Comparison of ENCODE assay signal across 8 cellular contexts in genomic region chr3:129120254-129121004, GRCh38. TPM values are rescaled to one million over a fixed set of nuclear protein-coding genes. Genes with fewer than 3 reads are reported as not detected.
DNase-seq lines count a peak whose midpoint lies in the region; ATAC-seq, FAIRE-seq and TF ChIP-seq lines count a peak whose summit lies in the region.

No MANE protein-coding gene starts in this region.

- no peaks in the 10 kb centered on the region for H3K9me3 Mint-ChIP-seq in central memory CD8-positive, alpha-beta T cell

- H3K27ac Mint-ChIP-seq in central memory CD8-positive, alpha-beta T cell (ENCODE audit: low read depth): peak overlapping the region; percentile 81

- H3K27ac ChIP-seq in GM23248: peak overlapping the region; percentile 41
- no peak overlapping the region for H3K27ac ChIP-seq in Karpas-422 (ENCODE audit: low read length)
- H3K27ac ChIP-seq in keratinocyte (ENCODE audit: control insufficient read depth, insufficient read depth, low read length): peak overlapping the region; percentile 96

- H4K20me1 ChIP-seq in GM23248 (ENCODE audit: insufficient read depth) (no peaks in the 10 kb centered on the region), Karpas-422 (ENCODE audit: insufficient read depth, low read depth, low read length) (peaks cover 24% of the 10 kb centered on the region; the same call in 1 of the 2 replicates), keratinocyte (ENCODE audit: control insufficient read depth, extremely low read depth, insufficient read depth, low read length) (peaks cover 7% of the 10 kb centered on the region)

- in situ Hi-C loops in GM23248 (cut with MboI): no loop called here

- peak overlapping the region; percentile 66; the same call in 1 of the 2 replicates for H3K4me3 ChIP-seq in GM08714 (ENCODE audit: low read length)
- peak overlapping the region; percentile 86 for H3K4me3 ChIP-seq in GM23248
- peak overlapping the region; percentile 65 for H3K4me3 ChIP-seq in Karpas-422 (ENCODE audit: low read length)
- H3K4me3 ChIP-seq in keratinocyte (ENCODE audit: control insufficient read depth in 2 of 3, extremely low read depth in 1 of 3, insufficient read depth in 2 of 3, low read depth in 1 of 3, low read length in 3 of 3): peak overlapping the region; percentile 56 to 90 (median 61)

- H3K9me2 ChIP-seq in GM23248 (ENCODE audit: insufficient read depth) (no peaks in the 10 kb centered on the region), Karpas-422 (replicated peaks; ENCODE audit: insufficient read depth, low read length) (no peaks in the 10 kb centered on the region)

- H3K79me2 ChIP-seq in GM23248 (ENCODE audit: insufficient read depth) (peaks cover 48% of the 10 kb centered on the region), Karpas-422 (ENCODE audit: low read length) (no peaks in the 10 kb centered on the region), keratinocyte (ENCODE audit: control insufficient read depth, insufficient read depth, low read length) (peaks cover 41% of the 10 kb centered on the region)

- peak; percentile 75 for ATAC-seq in central memory CD8-positive, alpha-beta T cell (replicated peaks; ENCODE audit: extremely low read depth, poor library complexity, severe bottlenecking)

- H3K27me3 ChIP-seq in GM23248 (replicated peaks; ENCODE audit: insufficient read depth) (no peaks in the 10 kb centered on the region), Karpas-422 (ENCODE audit: low read length) (no peaks in the 10 kb centered on the region), keratinocyte (ENCODE audit: control insufficient read depth, extremely low read depth, insufficient read depth, low read length) (no peaks in the 10 kb centered on the region)

- H3K4me2 ChIP-seq in GM23248 (ENCODE audit: unreplicated experiment) (peak overlapping the region; percentile 87), Karpas-422 (ENCODE audit: low read depth, low read length, poor library complexity, severe bottlenecking) (peak overlapping the region; percentile 87), keratinocyte (ENCODE audit: control insufficient read depth, extremely low read depth, insufficient read depth, low read depth, low read length) (peak overlapping the region; percentile 97)

- DNase-seq in GM23248 (peak; percentile 95), Karpas-422 (peak; percentile 81), keratinocyte (ENCODE audit: low read depth, low spot score) (peak; percentile 55), NCI-H748 treated with DMSO at 0.1 percent for 48 hours (lab: John Stamatoyannopoulos, UW) (no peak)
- peak; percentile 64 to 88 (median 81) for DNase-seq in activated CD4-positive, CD25-positive, alpha-beta regulatory T cell (lab: John Stamatoyannopoulos, UW)
- peak; percentile 78 to 90 for DNase-seq in central memory CD8-positive, alpha-beta T cell (ENCODE audit: low spot score in 2 of 2)
- DNase-seq in stimulated activated CD4-positive, alpha-beta T cell treated with anti-CD3 and anti-CD28 coated beads, Interleukin-15, amount 100 ng/mL, for 1 hour (ENCODE audit: low read depth in 1 of 2, low spot score in 1 of 2): peak; percentile 73 to 75

- peak; percentile 82 for FAIRE-seq in keratinocyte (lab: Jason Lieb, UNC)

- peaks cover 35% of the 10 kb centered on the region for H3K36me3 Mint-ChIP-seq in central memory CD8-positive, alpha-beta T cell (ENCODE audit: insufficient read depth)

- peaks cover 25% of the 10 kb centered on the region; the same call in 1 of the 2 replicates for H3F3A ChIP-seq in GM23248 (ENCODE audit: insufficient read depth)

- H3K4me3 Mint-ChIP-seq in central memory CD8-positive, alpha-beta T cell: peak overlapping the region; percentile 81

- dilution Hi-C loops in keratinocyte (cut with MboI; ENCODE audit: extremely low pct_ligation_motif_present, low sequenced_read_pairs): no loop called here

- H2AFZ ChIP-seq in GM23248 (peak overlapping the region; percentile 77), Karpas-422 (ENCODE audit: low read length) (no peak overlapping the region), keratinocyte (ENCODE audit: control insufficient read depth, low read length) (peak overlapping the region; percentile 71)

- H3K9me3 ChIP-seq in GM23248 (ENCODE audit: low read depth) (no peaks in the 10 kb centered on the region), Karpas-422 (ENCODE audit: low read length) (no peaks in the 10 kb centered on the region), keratinocyte (ENCODE audit: control insufficient read depth, low read depth, low read length) (no peaks in the 10 kb centered on the region)

- peaks cover 58% of the 10 kb centered on the region for H3K4me1 Mint-ChIP-seq in central memory CD8-positive, alpha-beta T cell

- H3K36me3 ChIP-seq in GM23248 (ENCODE audit: low read depth): no peaks in the 10 kb centered on the region
- H3K36me3 ChIP-seq in Karpas-422 (ENCODE audit: insufficient read depth, low read length): no peaks in the 10 kb centered on the region
- peaks cover 5 to 10% of the 10 kb centered on the region in 2 experiments for H3K36me3 ChIP-seq in keratinocyte (ENCODE audit: control insufficient read depth in 2 of 2, extremely low read depth in 1 of 2, insufficient read depth in 2 of 2, low read length in 2 of 2)

- H3K4me1 ChIP-seq in GM23248 (ENCODE audit: insufficient read depth) (no peaks in the 10 kb centered on the region; the same call in 1 of the 2 replicates), Karpas-422 (ENCODE audit: low read length) (peaks cover 43% of the 10 kb centered on the region), keratinocyte (ENCODE audit: control insufficient read depth, extremely low read depth, insufficient read depth, low read length) (peaks cover 25% of the 10 kb centered on the region)

- no peaks in the 10 kb centered on the region for H3K27me3 Mint-ChIP-seq in central memory CD8-positive, alpha-beta T cell

- WGBS in GM23248 (ENCODE audit: low coverage in 1 of 2, low lambda C conversion rate in 2 of 2, missing lambda C conversion rate in 2 of 2), 2 experiments: 4 to 5% methylated on average over 18 of the region's 18 CpGs

- no peaks in the 10 kb centered on the region for H3K9me1 ChIP-seq in keratinocyte (ENCODE audit: control insufficient read depth, extremely low read depth, insufficient read depth, low read length)

- peak in 2 of 3 experiments; percentile 15 to 27 for TF ChIP-seq CTCF in keratinocyte (optimal IDR thresholded peaks at IDR 0.05 in 1 of 3, IDR thresholded peaks at IDR 0.05 in 1 of 3, conservative IDR thresholded peaks at IDR 0.05 in 1 of 3; ENCODE audit: extremely low read depth in 1 of 3, insufficient read depth in 2 of 3, low read length in 3 of 3)

- peak overlapping the region; percentile 92 for H3K9ac ChIP-seq in GM23248
- H3K9ac ChIP-seq in Karpas-422 (ENCODE audit: low read length): peak overlapping the region; percentile 51
- H3K9ac ChIP-seq in keratinocyte (ENCODE audit: control insufficient read depth, extremely low read depth, insufficient read depth, low read length): peak overlapping the region; percentile 83

RNA-seq across cellular contexts. Expression of gene RAB43, which starts 1.2 kb away (rescaled TPM):
- total RNA-seq in GM23248 (2014; rRNA removed; shearing (Covaris generic)): 19.7 and 21.6 TPM in 2 replicates
- polyA plus RNA-seq in GM23248 (2016; fragmentation: Nextera tagmentation; extraction: Ambion mirVana): 6.0 and 6.9 TPM in 2 replicates
- 0.72 TPM in 1 of 2 replicates, not detected in the other for total RNA-seq in Karpas-422 (2014; rRNA removed; shearing (Covaris generic); ENCODE audit: low replicate concordance)
- polyA plus RNA-seq in keratinocyte: 8.1 to 12.4 TPM (median 12.3 TPM) in 3 replicates
- 0.91 TPM for polyA plus RNA-seq in keratinocyte (2011; ENCODE audit: low read depth)
- 5.9 and 15.7 TPM in 2 replicates for polyA plus RNA-seq in keratinocyte (2011; cell fraction: cytosol; rRNA removed)
- polyA plus RNA-seq in keratinocyte (2011; cell fraction: nucleus; rRNA removed): 16.5 and 25.3 TPM in 2 replicates
- polyA plus RNA-seq in keratinocyte (2012; ENCODE audit: low replicate concordance): 4.6 and 20.7 TPM in 2 replicates
- 13.8 to 33.9 TPM (median 14.7 TPM) in 3 replicates for polyA minus RNA-seq in keratinocyte
- 15.0 TPM for polyA minus RNA-seq in keratinocyte (2011; cell fraction: cytosol; rRNA and poly(A)+ RNA removed)
- polyA minus RNA-seq in keratinocyte (2011; cell fraction: nucleus; rRNA and poly(A)+ RNA removed): 13.9 and 14.2 TPM in 2 replicates

RNA-seq across cellular contexts. Expression of gene ISY1, which starts 40.4 kb away (rescaled TPM):
- 28.3 and 33.8 TPM in 2 replicates for total RNA-seq in GM23248 (2014; rRNA removed; shearing (Covaris generic))
- polyA plus RNA-seq in GM23248 (2016; fragmentation: Nextera tagmentation; extraction: Ambion mirVana) (51.3 and 51.9 TPM in 2 replicates), keratinocyte (20.2 to 25.5 TPM (median 23.8 TPM) in 3 replicates)
- 23.1 and 29.9 TPM in 2 replicates for total RNA-seq in Karpas-422 (2014; rRNA removed; shearing (Covaris generic); ENCODE audit: low replicate concordance)
- polyA plus RNA-seq in keratinocyte (2011; ENCODE audit: low read depth): 24.5 TPM
- polyA plus RNA-seq in keratinocyte (2011; cell fraction: cytosol; rRNA removed): 19.9 and 23.7 TPM in 2 replicates
- 12.9 and 13.4 TPM in 2 replicates for polyA plus RNA-seq in keratinocyte (2011; cell fraction: nucleus; rRNA removed)
- 16.6 and 23.1 TPM in 2 replicates for polyA plus RNA-seq in keratinocyte (2012; ENCODE audit: low replicate concordance)
- 10.2 to 27.2 TPM (median 17.6 TPM) in 3 replicates for polyA minus RNA-seq in keratinocyte
- polyA minus RNA-seq in keratinocyte (2011; cell fraction: cytosol; rRNA and poly(A)+ RNA removed): 18.8 TPM
- 5.1 and 6.7 TPM in 2 replicates for polyA minus RNA-seq in keratinocyte (2011; cell fraction: nucleus; rRNA and poly(A)+ RNA removed)

RNA-seq across cellular contexts. Expression of gene GP9, which starts 59.9 kb away (rescaled TPM):
- not detected in 2 replicates for total RNA-seq in GM23248 (2014; rRNA removed; shearing (Covaris generic))
- polyA plus RNA-seq in GM23248 (2016; fragmentation: Nextera tagmentation; extraction: Ambion mirVana) (not detected in 2 replicates), keratinocyte (not detected in 3 replicates)
- total RNA-seq in Karpas-422 (2014; rRNA removed; shearing (Covaris generic); ENCODE audit: low replicate concordance): not detected in 2 replicates
- polyA plus RNA-seq in keratinocyte (2011; ENCODE audit: low read depth): not detected
- not detected in 2 replicates for polyA plus RNA-seq in keratinocyte (2011; cell fraction: cytosol; rRNA removed)
- not detected in 2 replicates for polyA plus RNA-seq in keratinocyte (2011; cell fraction: nucleus; rRNA removed)
- polyA plus RNA-seq in keratinocyte (2012; ENCODE audit: low replicate concordance): not detected in 2 replicates
- polyA minus RNA-seq in keratinocyte: not detected in 3 replicates
- not detected for polyA minus RNA-seq in keratinocyte (2011; cell fraction: cytosol; rRNA and poly(A)+ RNA removed)
- polyA minus RNA-seq in keratinocyte (2011; cell fraction: nucleus; rRNA and poly(A)+ RNA removed): not detected in 2 replicates

Comparison
In these comparisons a context has a peak if more than half of its experiments do, and no peak if none do; other contexts are left out.
1. RNA of gene RAB43, which starts 1.2 kb away (total RNA-seq): 19.7 to 21.6 TPM in GM23248; 0.72 TPM in Karpas-422; every median in the first group is over 10 times any median in the second.
2. Peak in every context shown above with its lines, with median percentiles within 50 percentile points of each other: H3K4me3 ChIP-seq, H3K4me2 ChIP-seq and H3K9ac ChIP-seq.